Comparison of ENCODE assay signal across 9 cellular contexts in the genomic region with DNA sequence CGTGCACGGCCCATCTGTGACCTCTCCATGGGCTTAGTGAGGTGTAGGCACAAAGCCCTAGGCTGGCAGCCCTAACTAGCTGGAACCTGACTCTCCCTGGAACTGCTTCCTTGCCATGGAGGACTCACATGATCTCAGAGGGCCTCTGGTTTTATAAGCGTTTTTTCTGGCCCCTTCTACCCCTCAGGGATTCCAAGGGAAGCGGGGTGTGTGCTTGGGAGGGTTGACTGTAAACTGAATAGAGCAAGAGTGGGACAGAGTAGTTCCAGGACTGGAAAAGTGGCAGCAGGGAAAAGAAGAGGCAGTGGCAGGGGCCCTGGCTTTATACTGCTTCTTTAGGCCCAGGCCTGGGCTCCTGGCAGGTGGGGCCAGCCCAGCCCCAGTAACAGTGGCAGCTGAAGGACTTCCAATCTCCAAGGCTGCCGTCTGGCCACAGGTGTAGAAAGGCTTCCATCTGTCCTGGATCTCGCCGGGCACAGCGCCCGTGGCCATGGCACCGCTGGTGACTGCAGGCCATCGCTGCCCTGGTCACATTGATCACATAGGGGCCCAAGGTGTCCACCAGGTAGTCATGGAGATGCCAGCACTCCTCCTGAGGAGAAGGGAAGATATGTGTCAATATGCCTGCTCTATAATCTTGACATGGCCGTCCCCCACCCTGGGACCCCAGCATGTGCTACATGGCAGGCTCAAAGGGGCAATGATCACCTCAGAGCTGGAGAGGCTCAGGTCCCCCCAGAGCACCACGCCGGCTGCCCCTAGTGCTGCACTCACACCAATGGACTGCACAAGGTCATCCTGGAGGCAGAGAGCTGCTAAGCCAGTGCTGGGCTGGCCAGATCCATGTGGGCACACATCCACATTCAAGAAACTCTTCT. TPM values are rescaled to one million over a fixed set of nuclear protein-coding genes. Genes with fewer than 3 reads are reported as not detected.
DNase-seq lines count a peak whose midpoint lies in the region; ATAC-seq, FAIRE-seq and TF ChIP-seq lines count a peak whose summit lies in the region.
"Had no signal": no experiment of that assay in that cellular context is flagged by ENCODE, and none has a peak within 500 bp of the region (broad histone marks: within the 10 kb centered on the region; RNA-seq: fewer than 3 reads in every experiment).

No MANE protein-coding gene starts in this region.

- H3K4me1 ChIP-seq in GM12878 (ENCODE audit: control insufficient read depth, insufficient read depth, low read length), result peaks cover 5% of the 10 kb centered on the region
- H3K4me1 ChIP-seq in right lobe of liver, result peaks cover 0 to 13% (median 4%) of the 10 kb centered on the region in 4 donors
- peaks cover 16 to 23% of the 10 kb centered on the region in 2 donors for H3K4me1 ChIP-seq in thyroid gland

- peak overlapping the region; percentile 78 for H2AFZ ChIP-seq in GM12878 (ENCODE audit: control insufficient read depth, low read depth, low read length)

- peak overlapping the region; percentile 97 for H3K27ac Mint-ChIP-seq in activated CD8-positive, alpha-beta memory T cell treated with anti-CD3 and anti-CD28 coated beads, Interleukin-2, amount 10 ng/mL, durations not matched to agents 7 days and 5 days

- peak; percentile 18 for FAIRE-seq in GM12878 (lab: Jason Lieb, UNC)

- H3K9me3 Mint-ChIP-seq in activated CD8-positive, alpha-beta memory T cell treated with anti-CD3 and anti-CD28 coated beads, Interleukin-2, amount 10 ng/mL, durations not matched to agents 7 days and 5 days (ENCODE audit: low read depth), result no peaks in the 10 kb centered on the region

- no peak for ATAC-seq in activated CD8-positive, alpha-beta memory T cell treated with anti-CD3 and anti-CD28 coated beads, Interleukin-2, amount 10 ng/mL, durations not matched to agents 7 days and 5 days
- ATAC-seq in GM12878 (no peak), right lobe of liver (no peak)

- H3K9ac ChIP-seq in GM12878 (ENCODE audit: control insufficient read depth, insufficient read depth, low read length), result peak overlapping the region; percentile 64

- no peak for TF ChIP-seq EP300 in GM12878 (IDR thresholded peaks at IDR 0.05; ENCODE audit: borderline replicate concordance in 1 of 2, control insufficient read depth in 1 of 2, low read depth in 2 of 2, low read length in 2 of 2)

- H3K36me3 ChIP-seq in GM12878 (ENCODE audit: control insufficient read depth in 2 of 2, insufficient read depth in 2 of 2, low read length in 1 of 2) (peaks cover 0 to 20% of the 10 kb centered on the region in 2 experiments; a peak in 3 of 4 replicates), right lobe of liver (peaks cover 0 to 21% (median 9%) of the 10 kb centered on the region in 4 donors), thyroid gland (peaks cover 17 to 20% of the 10 kb centered on the region in 2 donors)

- peak; percentile 41 for DNase-seq in activated CD8-positive, alpha-beta memory T cell treated with anti-CD3 and anti-CD28 coated beads, Interleukin-2, amount 10 ng/mL, durations not matched to agents 7 days and 5 days
- no peak for DNase-seq in activated CD8-positive, alpha-beta memory T cell treated with anti-CD3 and anti-CD28 coated beads for 24 hours
- DNase-seq in GM12878 (ENCODE audit: low read depth, low spot score) (no peak), right lobe of liver (no peak), thyroid gland (no peak), NCI-H1694 (lab: John Stamatoyannopoulos, UW) (no peak), RKO (ENCODE audit: low spot score) (no peak), NCI-H526 treated with DMSO at 0.1 percent for 48 hours (lab: John Stamatoyannopoulos, UW) (no peak)

- SMC1A ChIA-PET in GM12878 (lab: Charles Lee; ENCODE audit: uncharacterized antibody, unreplicated experiment), result no interaction called here

- TF ChIP-seq CTCF in GM12878 (IDR thresholded peaks at IDR 0.05 in 2 of 3, conservative IDR thresholded peaks at IDR 0.05 in 1 of 3; ENCODE audit: control insufficient read depth in 2 of 3, extremely low read depth in 1 of 3, insufficient read depth in 1 of 3, low read depth in 3 of 3, low read length in 3 of 3) (no peak), right lobe of liver (IDR thresholded peaks at IDR 0.05) (no peak), thyroid gland (IDR thresholded peaks at IDR 0.05) (no peak)

- H3K27ac ChIP-seq in GM12878 (ENCODE audit: control insufficient read depth, insufficient read depth), result peak overlapping the region; percentile 66
- peak overlapping the region; percentile 25 to 94 (median 90) for H3K27ac ChIP-seq in right lobe of liver
- H3K27ac ChIP-seq in thyroid gland, result peak overlapping the region; percentile 20 to 75 (median 58)

- H3K4me3 Mint-ChIP-seq in activated CD8-positive, alpha-beta memory T cell treated with anti-CD3 and anti-CD28 coated beads, Interleukin-2, amount 10 ng/mL, durations not matched to agents 7 days and 5 days, result peak overlapping the region; percentile 79

- intact Hi-C loops in GM12878 (cut with micrococcal nuclease; ENCODE audit: unreplicated experiment), result loop anchor here (1.0 kb wide), 1 partner anchor 57 kb away; a partner anchor contains a TSS
- intact Hi-C loops in right lobe of liver (cut with DNase I), result no loop called here
- intact Hi-C loops in thyroid gland (cut with DNase I), result loop anchor here (5.0 kb wide), 1 partner anchor 34 kb away; a partner anchor contains a TSS

- TF ChIP-seq POLR2A in GM12878 (IDR thresholded peaks at IDR 0.05; ENCODE audit: low read depth, low read length) (no peak), right lobe of liver (IDR thresholded peaks at IDR 0.05) (no peak), thyroid gland (IDR thresholded peaks at IDR 0.05) (no peak)

- peak overlapping the region; percentile 89 for H3K4me2 ChIP-seq in GM12878 (ENCODE audit: control insufficient read depth, insufficient read depth)

- H4K20me1 ChIP-seq in GM12878 (ENCODE audit: control insufficient read depth, insufficient read depth), result no peaks in the 10 kb centered on the region

- RAD21 ChIA-PET in GM12878 (lab: Charles Lee; ENCODE audit: unreplicated experiment), result interaction anchor here (0.6 to 1.2 kb wide), 3 partner anchors 28 to 57 kb away, joined by 3 to 6 read pairs (median 3); a partner anchor contains a TSS

- peaks cover 28% of the 10 kb centered on the region for H3K4me1 Mint-ChIP-seq in activated CD8-positive, alpha-beta memory T cell treated with anti-CD3 and anti-CD28 coated beads, Interleukin-2, amount 10 ng/mL, durations not matched to agents 7 days and 5 days

- POLR2A ChIA-PET in GM12878 (lab: Charles Lee), result interaction anchor here (0.6 to 2.1 kb wide), 6 partner anchors 26 to 59 kb away, joined by 3 to 11 read pairs (median 4); a partner anchor contains a TSS

- H3K27me3 ChIP-seq in GM12878 (replicated peaks in 1 of 2; ENCODE audit: control insufficient read depth in 2 of 2, insufficient read depth in 2 of 2, low read length in 1 of 2) (no peaks in the 10 kb centered on the region), right lobe of liver (no peaks in the 10 kb centered on the region), thyroid gland (no peaks in the 10 kb centered on the region)

- H3K27me3 Mint-ChIP-seq in activated CD8-positive, alpha-beta memory T cell treated with anti-CD3 and anti-CD28 coated beads, Interleukin-2, amount 10 ng/mL, durations not matched to agents 7 days and 5 days, result no peaks in the 10 kb centered on the region

- TSS peak; percentile 94 for BruUV-seq in GM12878 (replicated peaks; lab: Mats Ljungman, UMichigan)

- H3K36me3 Mint-ChIP-seq in activated CD8-positive, alpha-beta memory T cell treated with anti-CD3 and anti-CD28 coated beads, Interleukin-2, amount 10 ng/mL, durations not matched to agents 7 days and 5 days, result peaks cover 9% of the 10 kb centered on the region

- in situ Hi-C loops in GM12878 (cut with MboI), result no loop called here

- H3K9me3 ChIP-seq in GM12878 (replicated peaks; ENCODE audit: control insufficient read depth, insufficient read depth, low read length), result no peaks in the 10 kb centered on the region
- H3K9me3 ChIP-seq in right lobe of liver, result no peaks in the 10 kb centered on the region
- H3K9me3 ChIP-seq in thyroid gland, result no peaks in the 10 kb centered on the region

- peak overlapping the region; percentile 62 for H3K4me3 ChIP-seq in GM12878
- peak overlapping the region; percentile 16 to 91 (median 91) for H3K4me3 ChIP-seq in right lobe of liver
- no peak overlapping the region for H3K4me3 ChIP-seq in thyroid gland (replicated peaks in 1 of 3)

- no peak for TF ChIP-seq RAD21 in GM12878 (IDR thresholded peaks at IDR 0.05; ENCODE audit: insufficient read depth, low read depth, low read length)

- CTCF ChIA-PET in activated CD8-positive, alpha-beta memory T cell treated with anti-CD3 and anti-CD28 coated beads, Interleukin-2, amount 10 ng/mL, durations not matched to agents 7 days and 5 days (lab: Charles Lee), result interaction anchor here (0.7 to 17.4 kb wide), 9 partner anchors 11 to 99 kb away, joined by 3 to 266 read pairs (median 4); a partner anchor contains a TSS
- CTCF ChIA-PET in GM12878 (lab: Yijun Ruan, JAX), result interaction anchor here (0.8 to 2.5 kb wide), 6 partner anchors 31 to 953 kb away, joined by 3 to 8 read pairs (median 4); no protein-coding TSS in a partner anchor

- 68% methylated on average over 14 of the region's 14 CpGs for WGBS in GM12878 (ENCODE audit: insufficient coverage, insufficient replicate concordance, low lambda C conversion rate, missing lambda C conversion rate)
- WGBS in right lobe of liver (ENCODE audit: insufficient coverage, low coverage, low lambda C conversion rate, missing lambda C conversion rate), result 42% methylated on average over 2 of the region's 14 CpGs
- WGBS in thyroid gland, 2 donors, result 44 to 71% methylated on average over 7 to 14 of the region's 14 CpGs

- peaks cover 21% of the 10 kb centered on the region for H3K79me2 ChIP-seq in GM12878 (ENCODE audit: control insufficient read depth, insufficient read depth, low read length)

RNA-seq across cellular contexts. Expression of a gene that starts 0.9 kb away (rescaled TPM):
- 100 to 1,000 TPM in 1 of 2 experiments, 10 to 100 TPM in 1; 74.8 to 103 TPM for total RNA-seq in activated CD8-positive, alpha-beta memory T cell treated with anti-CD3 and anti-CD28 coated beads, Interleukin-2, amount 10 ng/mL, durations not matched to agents 7 days and 5 days
- total RNA-seq in GM12878 (2013; cell fraction: nucleolus; rRNA removed), result 91.8 and 111 TPM in 2 replicates
- total RNA-seq in GM12878 (2014; rRNA removed) (81.7 and 100 TPM in 2 replicates), GM12878 (2014; rRNA removed; fragmentation: Illumina TruSeq; extraction: Trizol) (47.5 and 52.0 TPM in 2 replicates), GM12878 (2021) (96.6 and 103 TPM in 2 replicates), right lobe of liver (10 to 100 TPM; 40.8 to 71.0 (median 56.3) TPM), thyroid gland (10 to 100 TPM; 63.9 to 96.5 (median 88.4) TPM)
- 21.2 TPM for polyA plus RNA-seq in GM12878 (2011; ENCODE audit: low read depth)
- polyA plus RNA-seq in GM12878 (2011; rRNA removed) (12.4 and 19.1 TPM in 2 replicates), GM12878 (2014; fragmentation: Illumina TruSeq; extraction: Trizol) (19.1 and 44.1 TPM in 2 replicates), GM12878 (2014; fragmentation: Nextera tagmentation; extraction: Ambion mirVana) (10 to 100 TPM; 33.7 to 82.8 TPM), GM12878 (2014; rRNA removed) (77.8 and 87.5 TPM in 2 replicates), GM12878 (2016; fragmentation: Nextera tagmentation; extraction: Ambion mirVana) (100 to 1,000 TPM; 144 to 153 TPM)
- 43.7 and 61.2 TPM in 2 replicates for polyA plus RNA-seq in GM12878 (2011; cell fraction: cytosol; rRNA removed)
- 223 and 239 TPM in 2 replicates for polyA plus RNA-seq in GM12878 (2011; cell fraction: nucleus; rRNA removed)
- 40.6 and 41.3 TPM in 2 replicates for polyA plus RNA-seq in GM12878 (2012)
- 21.5 and 46.9 TPM in 2 replicates for polyA minus RNA-seq in GM12878 (2011; rRNA and poly(A)+ RNA removed)
- polyA minus RNA-seq in GM12878 (2011; cell fraction: cytosol; rRNA and poly(A)+ RNA removed), result 12.7 and 13.8 TPM in 2 replicates
- polyA minus RNA-seq in GM12878 (2011; cell fraction: nucleus; rRNA and poly(A)+ RNA removed), result 51.4 and 96.7 TPM in 2 replicates

RNA-seq across cellular contexts. Expression of a gene that starts 6.0 kb away (rescaled TPM):
- 10 to 100 TPM; 13.0 to 14.3 TPM for total RNA-seq in activated CD8-positive, alpha-beta memory T cell treated with anti-CD3 and anti-CD28 coated beads, Interleukin-2, amount 10 ng/mL, durations not matched to agents 7 days and 5 days
- total RNA-seq in GM12878 (2013; cell fraction: nucleolus; rRNA removed), result 4.9 and 6.0 TPM in 2 replicates
- total RNA-seq in GM12878 (2014; rRNA removed), result 3.6 and 4.0 TPM in 2 replicates
- total RNA-seq in GM12878 (2014; rRNA removed; fragmentation: Illumina TruSeq; extraction: Trizol), result 2.0 and 2.4 TPM in 2 replicates
- total RNA-seq in GM12878 (2021), result 2.8 and 3.9 TPM in 2 replicates
- 0.59 TPM for polyA plus RNA-seq in GM12878 (2011; ENCODE audit: low read depth)
- 0.94 and 1.4 TPM in 2 replicates for polyA plus RNA-seq in GM12878 (2011; rRNA removed)
- 3.3 and 4.1 TPM in 2 replicates for polyA plus RNA-seq in GM12878 (2011; cell fraction: cytosol; rRNA removed)
- polyA plus RNA-seq in GM12878 (2011; cell fraction: nucleus; rRNA removed), result 6.3 and 6.4 TPM in 2 replicates
- 1.0 and 1.6 TPM in 2 replicates for polyA plus RNA-seq in GM12878 (2012)
- polyA plus RNA-seq in GM12878 (2014; fragmentation: Illumina TruSeq; extraction: Trizol), result 0.49 and 1.8 TPM in 2 replicates
- under 1 TPM; 0.37 TPM for polyA plus RNA-seq in GM12878 (2014; fragmentation: Nextera tagmentation; extraction: Ambion mirVana)
- polyA plus RNA-seq in GM12878 (2014; rRNA removed), result 3.7 and 4.0 TPM in 2 replicates
- 1 to 10 TPM; 4.1 to 4.2 TPM for polyA plus RNA-seq in GM12878 (2016; fragmentation: Nextera tagmentation; extraction: Ambion mirVana)
- 1.0 and 4.2 TPM in 2 replicates for polyA minus RNA-seq in GM12878 (2011; rRNA and poly(A)+ RNA removed)
- polyA minus RNA-seq in GM12878 (2011; cell fraction: cytosol; rRNA and poly(A)+ RNA removed), result 1.5 and 1.6 TPM in 2 replicates
- 4.2 and 5.4 TPM in 2 replicates for polyA minus RNA-seq in GM12878 (2011; cell fraction: nucleus; rRNA and poly(A)+ RNA removed)
- 1 to 10 TPM; 1.8 to 7.5 (median 3.1) TPM for total RNA-seq in right lobe of liver
- total RNA-seq in thyroid gland, result 1 to 10 TPM; 2.7 to 6.7 (median 3.8) TPM

RNA-seq across cellular contexts. Expression of a gene that starts 6.0 kb away (rescaled TPM):
- total RNA-seq in activated CD8-positive, alpha-beta memory T cell treated with anti-CD3 and anti-CD28 coated beads, Interleukin-2, amount 10 ng/mL, durations not matched to agents 7 days and 5 days, result 10 to 100 TPM; 23.1 to 37.3 TPM
- total RNA-seq in GM12878 (2013; cell fraction: nucleolus; rRNA removed), result 24.5 and 24.6 TPM in 2 replicates
- total RNA-seq in GM12878 (2014; rRNA removed) (8.5 and 9.2 TPM in 2 replicates), GM12878 (2014; rRNA removed; fragmentation: Illumina TruSeq; extraction: Trizol) (2.9 and 3.8 TPM in 2 replicates), GM12878 (2021) (9.0 and 9.1 TPM in 2 replicates), right lobe of liver (1 to 10 TPM; 2.5 to 6.2 (median 3.5) TPM), thyroid gland (10 to 100 TPM in 2 of 4 donors, 1 to 10 TPM in 2; 6.9 to 15.2 (median 10.8) TPM)
- polyA plus RNA-seq in GM12878 (2011; ENCODE audit: low read depth), result 3.1 TPM
- polyA plus RNA-seq in GM12878 (2011; rRNA removed) (2.4 and 5.1 TPM in 2 replicates), GM12878 (2014; fragmentation: Illumina TruSeq; extraction: Trizol) (2.6 and 6.4 TPM in 2 replicates), GM12878 (2014; fragmentation: Nextera tagmentation; extraction: Ambion mirVana) (under 1 TPM; 0.48 to 0.62 TPM), GM12878 (2014; rRNA removed) (12.7 and 13.6 TPM in 2 replicates), GM12878 (2016; fragmentation: Nextera tagmentation; extraction: Ambion mirVana) (1 to 10 TPM; 7.0 to 8.0 TPM)
- polyA plus RNA-seq in GM12878 (2011; cell fraction: cytosol; rRNA removed), result 11.0 and 11.9 TPM in 2 replicates
- polyA plus RNA-seq in GM12878 (2011; cell fraction: nucleus; rRNA removed), result 39.0 and 44.2 TPM in 2 replicates
- polyA plus RNA-seq in GM12878 (2012), result 7.8 and 11.0 TPM in 2 replicates
- polyA minus RNA-seq in GM12878 (2011; rRNA and poly(A)+ RNA removed), result 7.8 and 20.4 TPM in 2 replicates
- 3.2 TPM in 2 replicates for polyA minus RNA-seq in GM12878 (2011; cell fraction: cytosol; rRNA and poly(A)+ RNA removed)
- polyA minus RNA-seq in GM12878 (2011; cell fraction: nucleus; rRNA and poly(A)+ RNA removed), result 19.7 and 30.1 TPM in 2 replicates

RNA-seq across cellular contexts. Expression of a gene that starts 10.2 kb away (rescaled TPM):
- under 1 TPM; 0.14 to 0.15 TPM for total RNA-seq in activated CD8-positive, alpha-beta memory T cell treated with anti-CD3 and anti-CD28 coated beads, Interleukin-2, amount 10 ng/mL, durations not matched to agents 7 days and 5 days
- 0.65 and 0.91 TPM in 2 replicates for total RNA-seq in GM12878 (2013; cell fraction: nucleolus; rRNA removed)
- total RNA-seq in GM12878 (2014; rRNA removed), result 0.06 and 0.33 TPM in 2 replicates
- 0.09 and 0.36 TPM in 2 replicates for total RNA-seq in GM12878 (2014; rRNA removed; fragmentation: Illumina TruSeq; extraction: Trizol)
- total RNA-seq in GM12878 (2021), result 0.40 and 0.49 TPM in 2 replicates
- not detected for polyA plus RNA-seq in GM12878 (2011; ENCODE audit: low read depth)
- 0.04 and 0.07 TPM in 2 replicates for polyA plus RNA-seq in GM12878 (2011; rRNA removed)
- polyA plus RNA-seq in GM12878 (2011; cell fraction: cytosol; rRNA removed), result 0.03 TPM in 2 replicates
- 0.25 and 0.37 TPM in 2 replicates for polyA plus RNA-seq in GM12878 (2011; cell fraction: nucleus; rRNA removed)
- polyA plus RNA-seq in GM12878 (2012), result 0.20 and 0.25 TPM in 2 replicates
- polyA plus RNA-seq in GM12878 (2014; fragmentation: Illumina TruSeq; extraction: Trizol), result 0.07 TPM in 1 of 2 replicates, not detected in the other
- not detected for polyA plus RNA-seq in GM12878 (2014; fragmentation: Nextera tagmentation; extraction: Ambion mirVana)
- 0.13 and 0.20 TPM in 2 replicates for polyA plus RNA-seq in GM12878 (2014; rRNA removed)
- under 1 TPM; 0.23 to 0.55 TPM for polyA plus RNA-seq in GM12878 (2016; fragmentation: Nextera tagmentation; extraction: Ambion mirVana)
- 0.26 TPM in 1 of 2 replicates, not detected in the other for polyA minus RNA-seq in GM12878 (2011; rRNA and poly(A)+ RNA removed)
- polyA minus RNA-seq in GM12878 (2011; cell fraction: cytosol; rRNA and poly(A)+ RNA removed), result 3.2 TPM in 1 of 2 replicates, not detected in the other
- polyA minus RNA-seq in GM12878 (2011; cell fraction: nucleus; rRNA and poly(A)+ RNA removed), result 1.1 TPM in 1 of 2 replicates, not detected in the other
- 100 to 1,000 TPM in 4 of 6 experiments, 10 to 100 TPM in 2; 90.6 to 157 (median 136) TPM for total RNA-seq in right lobe of liver
- 10 to 100 TPM in 2 of 4 donors, 1 to 10 TPM in 2; 5.8 to 13.8 (median 9.7) TPM for total RNA-seq in thyroid gland

RNA-seq across cellular contexts. Expression of a gene that starts 14.3 kb away (rescaled TPM):
- total RNA-seq in activated CD8-positive, alpha-beta memory T cell treated with anti-CD3 and anti-CD28 coated beads, Interleukin-2, amount 10 ng/mL, durations not matched to agents 7 days and 5 days, result not detected
- total RNA-seq in GM12878 (2013; cell fraction: nucleolus; rRNA removed), result not detected in 2 replicates
- total RNA-seq in GM12878 (2014; rRNA removed), result not detected in 2 replicates
- total RNA-seq in GM12878 (2014; rRNA removed; fragmentation: Illumina TruSeq; extraction: Trizol), result not detected in 2 replicates
- total RNA-seq in GM12878 (2021), result not detected in 2 replicates
- not detected for polyA plus RNA-seq in GM12878 (2011; ENCODE audit: low read depth)
- polyA plus RNA-seq in GM12878 (2011; rRNA removed), result not detected in 2 replicates
- polyA plus RNA-seq in GM12878 (2011; cell fraction: cytosol; rRNA removed), result not detected in 2 replicates
- not detected in 2 replicates for polyA plus RNA-seq in GM12878 (2011; cell fraction: nucleus; rRNA removed)
- 0.12 TPM in 1 of 2 replicates, not detected in the other for polyA plus RNA-seq in GM12878 (2012)
- polyA plus RNA-seq in GM12878 (2014; fragmentation: Illumina TruSeq; extraction: Trizol), result not detected in 2 replicates
- polyA plus RNA-seq in GM12878 (2014; fragmentation: Nextera tagmentation; extraction: Ambion mirVana), result not detected
- polyA plus RNA-seq in GM12878 (2014; rRNA removed), result not detected in 2 replicates
- under 1 TPM in 1 of 2 experiments, not detected in 1; 0.17 TPM for polyA plus RNA-seq in GM12878 (2016; fragmentation: Nextera tagmentation; extraction: Ambion mirVana)
- not detected in 2 replicates for polyA minus RNA-seq in GM12878 (2011; rRNA and poly(A)+ RNA removed)
- not detected in 2 replicates for polyA minus RNA-seq in GM12878 (2011; cell fraction: cytosol; rRNA and poly(A)+ RNA removed)
- polyA minus RNA-seq in GM12878 (2011; cell fraction: nucleus; rRNA and poly(A)+ RNA removed), result not detected in 2 replicates
- not detected for total RNA-seq in right lobe of liver
- total RNA-seq in thyroid gland, result not detected
- total RNA-seq: Daoy had no signal

Comparison
In these comparisons a context has a peak if more than half of its experiments do, and no peak if none do; other contexts are left out.
1. H3K4me3 ChIP-seq: peak in GM12878 (single experiment) and right lobe of liver (3 of 3); none in thyroid gland (0 of 3).
2. intact Hi-C loops: an anchor here in GM12878 (1.0 kb wide) and thyroid gland (5.0 kb wide); none called in right lobe of liver.
3. Peak in every context shown above with its lines, with median percentiles within 50 percentile points of each other: H3K27ac ChIP-seq.